Comparison of ENCODE assay signal across 1 cellular context in genomic region chr4:165378763-165379631, GRCh38.
TF ChIP-seq lines count a peak whose summit lies in the region.

TSS of gene CPE (plus strand) at chr4:165379008. CDS start at chr4:165379222, 214 bp downstream.

TF ChIP-seq in HEK293, 187 proteins besides CTCF, POLR2A, EP300 and RAD21 (continued from another document and continues in another):
- TF ChIP-seq INSM2 (tag by site-specific recombination; IDR thresholded peaks at IDR 0.05) (no peak), ZNF449 (tag by site-specific recombination; IDR thresholded peaks at IDR 0.05) (0 out of 2 replicates have a peak, but pooled peaks have one; percentile 19), ZNF830 (tag by site-specific recombination; IDR thresholded peaks at IDR 0.05; ENCODE audit: low read depth) (no peak), ZNF19 (tag by site-specific recombination; IDR thresholded peaks at IDR 0.05; ENCODE audit: low read depth) (no peak), KLF16 (tag by site-specific recombination; IDR thresholded peaks at IDR 0.05) (0 out of 2 replicates have a peak, but pooled peaks have one; percentile 32), ZNF133 (tag by site-specific recombination; IDR thresholded peaks at IDR 0.05) (no peak), ZBTB8A (tag by site-specific recombination; IDR thresholded peaks at IDR 0.05) (peak; percentile 92), HIC1 (tag by site-specific recombination; IDR thresholded peaks at IDR 0.05) (peak; percentile 60; the same call in 1 of the 2 replicates), ZNF777 (tag by site-specific recombination; IDR thresholded peaks at IDR 0.05; ENCODE audit: borderline replicate concordance) (no peak), ZNF391 (tag by site-specific recombination; IDR thresholded peaks at IDR 0.05; ENCODE audit: borderline replicate concordance, low read depth) (no peak), ZNF112 (tag by site-specific recombination; IDR thresholded peaks at IDR 0.05) (no peak), ZNF76 (tag by site-specific recombination; IDR thresholded peaks at IDR 0.05; ENCODE audit: borderline replicate concordance, low read depth) (no peak), ZBTB17 (tag by site-specific recombination; IDR thresholded peaks at IDR 0.05) (peak; percentile 79), ZNF174 (tag by site-specific recombination; IDR thresholded peaks at IDR 0.05) (no peak), ZNF473 (tag by site-specific recombination; IDR thresholded peaks at IDR 0.05) (no peak), HOXC10 (CRISPR knock-in tag; IDR thresholded peaks at IDR 0.05) (0 out of 2 replicates have a peak, but pooled peaks have one; percentile 66), ZNF341 (tag by site-specific recombination; IDR thresholded peaks at IDR 0.05; ENCODE audit: low read depth) (peak; percentile 58), SP7 (tag by site-specific recombination; IDR thresholded peaks at IDR 0.05) (peak; percentile 15; the same call in 1 of the 2 replicates), ZNF843 (tag by site-specific recombination; IDR thresholded peaks at IDR 0.05) (no peak), ZFHX2 (tag by site-specific recombination; conservative IDR thresholded peaks at IDR 0.05) (peak; percentile 65), ZNF202 (tag by site-specific recombination; IDR thresholded peaks at IDR 0.05; ENCODE audit: borderline replicate concordance) (no peak), ZNF776 (tag by site-specific recombination; IDR thresholded peaks at IDR 0.05; ENCODE audit: borderline replicate concordance) (no peak), ZNF518A (tag by site-specific recombination; conservative IDR thresholded peaks at IDR 0.05; ENCODE audit: low read depth) (peak; percentile 24; the same call in 1 of the 2 replicates), REPIN1 (tag by site-specific recombination; IDR thresholded peaks at IDR 0.05; ENCODE audit: low read depth) (no peak), ZBTB21 (tag by site-specific recombination; IDR thresholded peaks at IDR 0.05) (no peak), PATZ1 (tag by site-specific recombination; IDR thresholded peaks at IDR 0.05) (peak; percentile 63), ZBTB44 (tag by site-specific recombination; IDR thresholded peaks at IDR 0.05) (no peak), ZSCAN5A (tag by site-specific recombination; IDR thresholded peaks at IDR 0.05) (no peak), RBAK (tag by site-specific recombination; IDR thresholded peaks at IDR 0.05) (no peak), ZBTB48 (tag by site-specific recombination; IDR thresholded peaks at IDR 0.05) (no peak), ZBTB11 (tag by site-specific recombination; conservative IDR thresholded peaks at IDR 0.05; ENCODE audit: low read depth) (0 out of 2 replicates have a peak, but pooled peaks have one; percentile 24), ZNF654 (tag by site-specific recombination; IDR thresholded peaks at IDR 0.05; ENCODE audit: low read depth) (no peak), ZFP3 (tag by site-specific recombination; IDR thresholded peaks at IDR 0.05; ENCODE audit: low read depth) (no peak), ZNF600 (tag by site-specific recombination; IDR thresholded peaks at IDR 0.05) (peak; percentile 74), ZNF2 (tag by site-specific recombination; IDR thresholded peaks at IDR 0.05) (0 out of 2 replicates have a peak, but pooled peaks have one; percentile 34)
